8 cellular contexts compared by ENCODE assay signal in the genomic region with DNA sequence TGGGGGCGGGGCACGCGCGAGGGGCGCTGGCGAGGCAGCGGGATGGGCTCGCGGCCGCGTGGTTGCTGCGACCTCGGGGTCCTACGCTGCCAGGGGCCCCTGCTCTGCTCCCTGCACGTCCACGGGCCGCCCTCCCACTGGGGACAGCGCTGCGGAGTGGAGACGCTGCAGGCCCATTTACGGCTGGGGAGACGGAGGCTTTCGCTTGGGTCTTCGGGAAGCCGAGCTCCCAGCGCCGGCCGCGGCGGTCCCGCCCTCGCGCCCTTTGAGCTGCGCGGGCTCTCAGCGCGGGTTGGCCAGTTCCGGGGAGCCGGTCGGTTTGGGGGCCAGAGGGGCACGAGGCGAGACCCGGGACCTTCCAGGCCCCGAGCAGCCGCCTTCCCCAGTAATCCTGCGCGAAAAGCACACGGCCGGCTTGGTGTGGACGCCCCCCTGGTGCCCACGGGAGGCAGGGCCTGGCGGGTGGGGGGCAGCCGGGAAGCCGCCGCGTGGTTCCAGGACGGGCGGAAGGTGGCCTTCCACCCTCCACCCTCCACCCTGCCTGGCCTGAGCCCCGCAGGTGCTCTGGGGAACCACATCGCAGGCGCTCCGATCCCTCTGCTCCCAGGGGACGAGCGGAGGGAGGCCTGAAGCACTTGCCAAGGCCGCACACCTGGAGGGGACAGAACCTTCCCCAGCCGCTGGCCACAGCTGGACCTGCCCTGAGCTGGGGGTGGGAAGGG. TPM values are rescaled to one million over a fixed set of nuclear protein-coding genes. Genes with fewer than 3 reads are reported as not detected.
DNase-seq lines count a peak whose midpoint lies in the region; ATAC-seq and TF ChIP-seq lines count a peak whose summit lies in the region.

No MANE protein-coding gene starts in this region.

- ATAC-seq in GM21529 (IDR thresholded peaks at IDR 0.05; ENCODE audit: unreplicated experiment) = peak; percentile 30
- peak; percentile 31 for ATAC-seq in activated CD8-positive, alpha-beta T cell treated with anti-CD3 and anti-CD28 coated beads for 36 hours

- no peaks in the 10 kb centered on the region for H3K9me3 ChIP-seq in HUES64 (ENCODE audit: insufficient read depth, low read depth, low read length)

- DNase-seq in SKM-1 treated with dmso at 0.1 percent for 144 hours (lab: John Stamatoyannopoulos, UW; ENCODE audit: unreplicated experiment) (peak; percentile 57), SKM-1 (lab: John Stamatoyannopoulos, UW; ENCODE audit: unreplicated experiment) (no peak), fibroblast of villous mesenchyme (ENCODE audit: low read depth) (peak; percentile 50), posterior vena cava (ENCODE audit: low spot score) (peak; percentile 82), ureter (ENCODE audit: low spot score) (no peak)
- no peak for DNase-seq in activated CD8-positive, alpha-beta T cell treated with anti-CD3 and anti-CD28 coated beads for 36 hours

- 2% methylated on average over 66 of the region's 66 CpGs for WGBS in HUES64

- peak overlapping the region; percentile 62; the same call in 1 of the 2 replicates for H3K27ac ChIP-seq in HUES64 (ENCODE audit: low read depth, low read length)

- H3K4me3 ChIP-seq in HUES64 (ENCODE audit: low read length) = peak overlapping the region; percentile 99
- peak overlapping the region; percentile 74 for H3K4me3 ChIP-seq in fibroblast of villous mesenchyme (ENCODE audit: low read depth, low read length)

- no peaks in the 10 kb centered on the region for H3K27me3 Mint-ChIP-seq in activated CD8-positive, alpha-beta T cell treated with anti-CD3 and anti-CD28 coated beads for 36 hours

- peak overlapping the region; percentile 95 for H3K9ac ChIP-seq in HUES64 (ENCODE audit: low read depth, low read length)

- peaks cover 10% of the 10 kb centered on the region for H3K4me1 ChIP-seq in HUES64 (ENCODE audit: insufficient read depth, low read length)

- CTCF ChIA-PET in activated CD8-positive, alpha-beta T cell treated with anti-CD3 and anti-CD28 coated beads for 36 hours (lab: Charles Lee) = interaction anchor here (0.9 to 1.5 kb wide), 5 partner anchors 11 to 374 kb away, joined by 3 to 5 read pairs (median 4); partner anchors contain the start of gene FAAP20

- peaks cover 36% of the 10 kb centered on the region for H3K4me1 Mint-ChIP-seq in activated CD8-positive, alpha-beta T cell treated with anti-CD3 and anti-CD28 coated beads for 36 hours (ENCODE audit: low read depth)

- H3K36me3 Mint-ChIP-seq in activated CD8-positive, alpha-beta T cell treated with anti-CD3 and anti-CD28 coated beads for 36 hours (ENCODE audit: low read depth) = peaks cover 9% of the 10 kb centered on the region

- H3K27ac Mint-ChIP-seq in activated CD8-positive, alpha-beta T cell treated with anti-CD3 and anti-CD28 coated beads for 36 hours = peak overlapping the region; percentile 70

- H3K9me3 Mint-ChIP-seq in activated CD8-positive, alpha-beta T cell treated with anti-CD3 and anti-CD28 coated beads for 36 hours = no peaks in the 10 kb centered on the region

- POLR2A ChIA-PET in activated CD8-positive, alpha-beta T cell treated with anti-CD3 and anti-CD28 coated beads for 36 hours (lab: Charles Lee) = interaction anchor here (1.0 to 2.9 kb wide), 2 partner anchors 111 to 134 kb away, joined by 4 to 21 read pairs; no protein-coding TSS in a partner anchor

- H3K4me3 Mint-ChIP-seq in activated CD8-positive, alpha-beta T cell treated with anti-CD3 and anti-CD28 coated beads for 36 hours = peak overlapping the region; percentile 73

- peaks cover 23% of the 10 kb centered on the region for H3K36me3 ChIP-seq in HUES64 (ENCODE audit: insufficient read depth, low read length)

- intact Hi-C loops in activated CD8-positive, alpha-beta T cell treated with anti-CD3 and anti-CD28 coated beads for 36 hours (cut with micrococcal nuclease) = loop anchor here (5.0 kb wide), 1 partner anchor 134 kb away; no protein-coding TSS in a partner anchor
- intact Hi-C loops in posterior vena cava (cut with DNase I) = loop anchor here in 1 of 2 donors (2.0 to 10.0 kb wide), 2 partner anchors 136 to 1012 kb away; no protein-coding TSS in a partner anchor

- TF ChIP-seq CTCF in activated CD8-positive, alpha-beta T cell treated with anti-CD3 and anti-CD28 coated beads for 36 hours (IDR thresholded peaks at IDR 0.05) = no peak
- no peak for TF ChIP-seq CTCF in fibroblast of villous mesenchyme (IDR thresholded peaks at IDR 0.05; ENCODE audit: insufficient read depth, low read depth, low read length)

- H3K27me3 ChIP-seq in HUES64 (ENCODE audit: insufficient read depth, low read length) = no peaks in the 10 kb centered on the region

RNA-seq across cellular contexts. Expression of gene PEX10, which starts 0.6 kb away (rescaled TPM):
- 23.5 TPM for polyA plus RNA-seq in HUES64 (2013, experiment 1 of 2)
- polyA plus RNA-seq in HUES64 (2013, experiment 2 of 2) = 23.7 TPM
- total RNA-seq in activated CD8-positive, alpha-beta T cell treated with anti-CD3 and anti-CD28 coated beads for 36 hours = 10 to 100 TPM; 17.1 to 19.0 TPM
- total RNA-seq in fibroblast of villous mesenchyme = 28.9 and 34.1 TPM in 2 replicates
- total RNA-seq in posterior vena cava = 10 to 100 TPM; 10.9 to 13.1 TPM
- 30.7 TPM for total RNA-seq in ureter

RNA-seq across cellular contexts. Expression of gene RER1, which starts 21.3 kb away (rescaled TPM):
- polyA plus RNA-seq in HUES64 (2013, experiment 1 of 2) = 49.9 TPM
- 50.8 TPM for polyA plus RNA-seq in HUES64 (2013, experiment 2 of 2)
- 100 to 1,000 TPM; 120 to 131 TPM for total RNA-seq in activated CD8-positive, alpha-beta T cell treated with anti-CD3 and anti-CD28 coated beads for 36 hours
- total RNA-seq in fibroblast of villous mesenchyme = 77.6 and 94.1 TPM in 2 replicates
- total RNA-seq in posterior vena cava = 100 to 1,000 TPM in 1 of 2 donors, 10 to 100 TPM in 1; 93.7 to 101 TPM
- 141 TPM for total RNA-seq in ureter

RNA-seq across cellular contexts. Expression of gene MORN1, which starts 21.6 kb away (rescaled TPM):
- 3.8 TPM for polyA plus RNA-seq in HUES64 (2013, experiment 1 of 2)
- polyA plus RNA-seq in HUES64 (2013, experiment 2 of 2) = 3.9 TPM
- total RNA-seq in activated CD8-positive, alpha-beta T cell treated with anti-CD3 and anti-CD28 coated beads for 36 hours = 1 to 10 TPM; 5.9 to 6.6 TPM
- total RNA-seq in fibroblast of villous mesenchyme (6.1 and 9.5 TPM in 2 replicates), posterior vena cava (1 to 10 TPM; 3.8 to 5.5 TPM), ureter (19.0 TPM)

Comparison
In these comparisons a context has a peak if more than half of its experiments do, and no peak if none do; other contexts are left out.
1. DNase-seq: peak in SKM-1 treated with dmso at 0.1 percent for 144 hours (single experiment), fibroblast of villous mesenchyme (single experiment) and posterior vena cava (single experiment); none in SKM-1 (single experiment), activated CD8-positive, alpha-beta T cell treated with anti-CD3 and anti-CD28 coated beads for 36 hours (single experiment) and ureter (single experiment).